1 cellular context compared by ENCODE assay signal in the genomic region with DNA sequence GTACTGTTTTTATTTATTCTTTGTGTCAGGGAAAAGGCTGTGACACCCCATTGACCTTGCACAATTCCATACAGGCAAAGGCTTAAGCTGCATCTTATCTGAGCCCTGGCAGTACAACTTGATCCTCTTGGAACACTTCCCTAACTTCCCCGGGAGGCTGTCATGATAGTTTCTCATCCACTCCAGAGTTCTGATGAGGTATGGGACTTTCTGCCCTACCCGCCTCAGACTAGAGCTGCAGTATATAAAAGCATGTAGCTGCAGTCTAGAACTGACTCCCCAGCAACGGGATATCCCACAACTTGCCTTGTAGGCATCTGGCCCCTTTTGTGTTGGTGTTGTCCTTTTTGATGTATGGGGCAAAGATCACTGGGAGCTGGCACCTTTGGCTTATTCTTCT.
TF ChIP-seq lines count a peak whose summit lies in the region.

No MANE protein-coding gene starts in this region.

TF ChIP-seq in GM23338, 12 proteins besides CTCF, POLR2A, EP300 and RAD21 (continued from another document):
- TF ChIP-seq, protein P1, sequence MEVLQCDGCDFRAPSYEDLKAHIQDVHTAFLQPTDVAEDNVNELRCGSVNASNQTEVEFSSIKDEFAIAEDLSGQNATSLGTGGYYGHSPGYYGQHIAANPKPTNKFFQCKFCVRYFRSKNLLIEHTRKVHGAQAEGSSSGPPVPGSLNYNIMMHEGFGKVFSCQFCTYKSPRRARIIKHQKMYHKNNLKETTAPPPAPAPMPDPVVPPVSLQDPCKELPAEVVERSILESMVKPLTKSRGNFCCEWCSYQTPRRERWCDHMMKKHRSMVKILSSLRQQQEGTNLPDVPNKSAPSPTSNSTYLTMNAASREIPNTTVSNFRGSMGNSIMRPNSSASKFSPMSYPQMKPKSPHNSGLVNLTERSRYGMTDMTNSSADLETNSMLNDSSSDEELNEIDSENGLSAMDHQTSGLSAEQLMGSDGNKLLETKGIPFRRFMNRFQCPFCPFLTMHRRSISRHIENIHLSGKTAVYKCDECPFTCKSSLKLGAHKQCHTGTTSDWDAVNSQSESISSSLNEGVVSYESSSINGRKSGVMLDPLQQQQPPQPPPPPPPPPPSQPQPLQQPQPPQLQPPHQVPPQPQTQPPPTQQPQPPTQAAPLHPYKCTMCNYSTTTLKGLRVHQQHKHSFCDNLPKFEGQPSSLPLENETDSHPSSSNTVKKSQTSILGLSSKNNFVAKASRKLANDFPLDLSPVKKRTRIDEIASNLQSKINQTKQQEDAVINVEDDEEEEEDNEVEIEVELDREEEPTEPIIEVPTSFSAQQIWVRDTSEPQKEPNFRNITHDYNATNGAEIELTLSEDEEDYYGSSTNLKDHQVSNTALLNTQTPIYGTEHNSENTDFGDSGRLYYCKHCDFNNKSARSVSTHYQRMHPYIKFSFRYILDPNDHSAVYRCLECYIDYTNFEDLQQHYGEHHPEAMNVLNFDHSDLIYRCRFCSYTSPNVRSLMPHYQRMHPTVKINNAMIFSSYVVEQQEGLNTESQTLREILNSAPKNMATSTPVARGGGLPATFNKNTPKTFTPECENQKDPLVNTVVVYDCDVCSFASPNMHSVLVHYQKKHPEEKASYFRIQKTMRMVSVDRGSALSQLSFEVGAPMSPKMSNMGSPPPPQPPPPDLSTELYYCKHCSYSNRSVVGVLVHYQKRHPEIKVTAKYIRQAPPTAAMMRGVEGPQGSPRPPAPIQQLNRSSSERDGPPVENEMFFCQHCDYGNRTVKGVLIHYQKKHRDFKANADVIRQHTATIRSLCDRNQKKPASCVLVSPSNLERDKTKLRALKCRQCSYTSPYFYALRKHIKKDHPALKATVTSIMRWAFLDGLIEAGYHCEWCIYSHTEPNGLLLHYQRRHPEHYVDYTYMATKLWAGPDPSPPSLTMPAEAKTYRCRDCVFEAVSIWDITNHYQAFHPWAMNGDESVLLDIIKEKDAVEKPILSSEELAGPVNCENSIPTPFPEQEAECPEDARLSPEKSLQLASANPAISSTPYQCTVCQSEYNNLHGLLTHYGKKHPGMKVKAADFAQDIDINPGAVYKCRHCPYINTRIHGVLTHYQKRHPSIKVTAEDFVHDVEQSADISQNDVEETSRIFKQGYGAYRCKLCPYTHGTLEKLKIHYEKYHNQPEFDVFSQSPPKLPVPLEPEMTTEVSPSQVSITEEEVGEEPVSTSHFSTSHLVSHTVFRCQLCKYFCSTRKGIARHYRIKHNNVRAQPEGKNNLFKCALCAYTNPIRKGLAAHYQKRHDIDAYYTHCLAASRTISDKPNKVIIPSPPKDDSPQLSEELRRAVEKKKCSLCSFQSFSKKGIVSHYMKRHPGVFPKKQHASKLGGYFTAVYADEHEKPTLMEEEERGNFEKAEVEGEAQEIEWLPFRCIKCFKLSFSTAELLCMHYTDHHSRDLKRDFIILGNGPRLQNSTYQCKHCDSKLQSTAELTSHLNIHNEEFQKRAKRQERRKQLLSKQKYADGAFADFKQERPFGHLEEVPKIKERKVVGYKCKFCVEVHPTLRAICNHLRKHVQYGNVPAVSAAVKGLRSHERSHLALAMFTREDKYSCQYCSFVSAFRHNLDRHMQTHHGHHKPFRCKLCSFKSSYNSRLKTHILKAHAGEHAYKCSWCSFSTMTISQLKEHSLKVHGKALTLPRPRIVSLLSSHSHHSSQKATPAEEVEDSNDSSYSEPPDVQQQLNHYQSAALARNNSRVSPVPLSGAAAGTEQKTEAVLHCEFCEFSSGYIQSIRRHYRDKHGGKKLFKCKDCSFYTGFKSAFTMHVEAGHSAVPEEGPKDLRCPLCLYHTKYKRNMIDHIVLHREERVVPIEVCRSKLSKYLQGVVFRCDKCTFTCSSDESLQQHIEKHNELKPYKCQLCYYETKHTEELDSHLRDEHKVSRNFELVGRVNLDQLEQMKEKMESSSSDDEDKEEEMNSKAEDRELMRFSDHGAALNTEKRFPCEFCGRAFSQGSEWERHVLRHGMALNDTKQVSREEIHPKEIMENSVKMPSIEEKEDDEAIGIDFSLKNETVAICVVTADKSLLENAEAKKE (CRISPR knock-in tag; IDR thresholded peaks at IDR 0.05): no peak
- TF ChIP-seq, protein P2, sequence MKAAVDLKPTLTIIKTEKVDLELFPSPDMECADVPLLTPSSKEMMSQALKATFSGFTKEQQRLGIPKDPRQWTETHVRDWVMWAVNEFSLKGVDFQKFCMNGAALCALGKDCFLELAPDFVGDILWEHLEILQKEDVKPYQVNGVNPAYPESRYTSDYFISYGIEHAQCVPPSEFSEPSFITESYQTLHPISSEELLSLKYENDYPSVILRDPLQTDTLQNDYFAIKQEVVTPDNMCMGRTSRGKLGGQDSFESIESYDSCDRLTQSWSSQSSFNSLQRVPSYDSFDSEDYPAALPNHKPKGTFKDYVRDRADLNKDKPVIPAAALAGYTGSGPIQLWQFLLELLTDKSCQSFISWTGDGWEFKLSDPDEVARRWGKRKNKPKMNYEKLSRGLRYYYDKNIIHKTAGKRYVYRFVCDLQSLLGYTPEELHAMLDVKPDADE (IDR thresholded peaks at IDR 0.05): no peak
- TF ChIP-seq EZH2 (IDR thresholded peaks at IDR 0.05; ENCODE audit: low read depth, unreplicated experiment) (no peak), STAT1 (IDR thresholded peaks at IDR 0.05; ENCODE audit: unreplicated experiment) (no peak), ZNF114 (CRISPR knock-in tag; IDR thresholded peaks at IDR 0.05) (no peak), POLR2AphosphoS5 (IDR thresholded peaks at IDR 0.05; ENCODE audit: low read depth) (no peak)
- TF ChIP-seq, protein P3, sequence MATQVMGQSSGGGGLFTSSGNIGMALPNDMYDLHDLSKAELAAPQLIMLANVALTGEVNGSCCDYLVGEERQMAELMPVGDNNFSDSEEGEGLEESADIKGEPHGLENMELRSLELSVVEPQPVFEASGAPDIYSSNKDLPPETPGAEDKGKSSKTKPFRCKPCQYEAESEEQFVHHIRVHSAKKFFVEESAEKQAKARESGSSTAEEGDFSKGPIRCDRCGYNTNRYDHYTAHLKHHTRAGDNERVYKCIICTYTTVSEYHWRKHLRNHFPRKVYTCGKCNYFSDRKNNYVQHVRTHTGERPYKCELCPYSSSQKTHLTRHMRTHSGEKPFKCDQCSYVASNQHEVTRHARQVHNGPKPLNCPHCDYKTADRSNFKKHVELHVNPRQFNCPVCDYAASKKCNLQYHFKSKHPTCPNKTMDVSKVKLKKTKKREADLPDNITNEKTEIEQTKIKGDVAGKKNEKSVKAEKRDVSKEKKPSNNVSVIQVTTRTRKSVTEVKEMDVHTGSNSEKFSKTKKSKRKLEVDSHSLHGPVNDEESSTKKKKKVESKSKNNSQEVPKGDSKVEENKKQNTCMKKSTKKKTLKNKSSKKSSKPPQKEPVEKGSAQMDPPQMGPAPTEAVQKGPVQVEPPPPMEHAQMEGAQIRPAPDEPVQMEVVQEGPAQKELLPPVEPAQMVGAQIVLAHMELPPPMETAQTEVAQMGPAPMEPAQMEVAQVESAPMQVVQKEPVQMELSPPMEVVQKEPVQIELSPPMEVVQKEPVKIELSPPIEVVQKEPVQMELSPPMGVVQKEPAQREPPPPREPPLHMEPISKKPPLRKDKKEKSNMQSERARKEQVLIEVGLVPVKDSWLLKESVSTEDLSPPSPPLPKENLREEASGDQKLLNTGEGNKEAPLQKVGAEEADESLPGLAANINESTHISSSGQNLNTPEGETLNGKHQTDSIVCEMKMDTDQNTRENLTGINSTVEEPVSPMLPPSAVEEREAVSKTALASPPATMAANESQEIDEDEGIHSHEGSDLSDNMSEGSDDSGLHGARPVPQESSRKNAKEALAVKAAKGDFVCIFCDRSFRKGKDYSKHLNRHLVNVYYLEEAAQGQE (IDR thresholded peaks at IDR 0.05; ENCODE audit: unreplicated experiment): no peak
TF ChIP-seq in GM23338: peak in this region for 0.
